ENCODE assay signal across 21 cellular contexts in genomic region chr7:157839226-157839625, GRCh38.
A peak's percentile ranks its signal among the peaks of the same experiment; 100 is the strongest.
DNase-seq lines count a peak whose midpoint lies in the region; ATAC-seq, FAIRE-seq and TF ChIP-seq lines count a peak whose summit lies in the region.
"Had no signal": no experiment of that assay in that cellular context is flagged by ENCODE, and none has a peak within 500 bp of the region (broad histone marks: within the 10 kb centered on the region; RNA-seq: fewer than 3 reads in every experiment).

No MANE protein-coding gene starts in this region.

- H3K14ac ChIP-seq in IMR-90 (replicated peaks; ENCODE audit: low read depth, low read length) (no peak overlapping the region), H1 (ENCODE audit: insufficient read length) (no peak overlapping the region)

- CTCF ChIA-PET in IMR-90 (lab: Yijun Ruan, JAX), result no interaction called here
- CTCF ChIA-PET in H1 (lab: Charles Lee; ENCODE audit: partially characterized antibody), result no interaction called here

- H3K27me3 Mint-ChIP-seq in HFFc6 (ENCODE audit: insufficient read depth), result peaks cover 1% of the 10 kb centered on the region; the same call in 1 of the 2 replicates

- no peak for DNase-seq in IMR-90
- no peak for DNase-seq in H1 (ENCODE audit: low read depth in 1 of 2, low spot score in 2 of 2)
- peak; percentile 6 for DNase-seq in kidney
- peak; percentile 21 for DNase-seq in spleen
- DNase-seq in midbrain (lab: John Stamatoyannopoulos, UW), result no peak
- no peak for DNase-seq in T1000 (lab: John Stamatoyannopoulos, UW)
- no peak for DNase-seq in HFFc6
- no peak for DNase-seq in glomerular visceral epithelial cell (ENCODE audit: extremely low spot score)
- DNase-seq: ACHN; BE2C; C1 segment of cervical spinal cord; CD4-positive, CD25-positive, alpha-beta regulatory T cell; CD8-positive, alpha-beta memory T cell; COR-L47; DMS 273 treated with DMSO at 0.1 percent for 48 hours; DMS53; DND-41; EL; HCEC 1CT had no signal

- H2BK5ac ChIP-seq in IMR-90 (ENCODE audit: low read depth, low read length, poor library complexity, severe bottlenecking) (peak overlapping the region; percentile 26), H1 (ENCODE audit: low read depth, low read length) (peak overlapping the region; percentile 97; the same call in 1 of the 2 replicates)

- H2AK9ac ChIP-seq in IMR-90 (replicated peaks; ENCODE audit: low read depth, low read length, poor library complexity), result no peak overlapping the region

- H3K9me1 ChIP-seq in IMR-90 (ENCODE audit: insufficient read depth, low read length), result no peaks in the 10 kb centered on the region

- H3K79me2 ChIP-seq in H1 (ENCODE audit: control insufficient read depth in 1 of 2, insufficient read depth in 2 of 2, low read length in 2 of 2), result no peaks in the 10 kb centered on the region

- H4K5ac ChIP-seq in IMR-90 (ENCODE audit: low read depth, low read length), result no peak overlapping the region
- H4K5ac ChIP-seq in H1 (ENCODE audit: insufficient read length, low read depth, low read length), result peak overlapping the region; percentile 64

- dilution Hi-C loops in IMR-90 (cut with HindIII; ENCODE audit: low sequenced_read_pairs, unreplicated experiment), result no loop called here

- POLR2A ChIA-PET in IMR-90 (lab: Charles Lee; ENCODE audit: unreplicated experiment), result no interaction called here
- POLR2A ChIA-PET in H1 (lab: Charles Lee; ENCODE audit: partially characterized antibody), result no interaction called here

- no peaks in the 10 kb centered on the region for H3K36me3 ChIP-seq in IMR-90 (ENCODE audit: control insufficient read depth, insufficient read depth, low read length)
- H3K36me3 ChIP-seq in H1 (ENCODE audit: control insufficient read depth in 2 of 4, insufficient read depth in 4 of 4, low read length in 3 of 4), result no peaks in the 10 kb centered on the region; a peak in 1 of 8 replicates
- H3K36me3 ChIP-seq in kidney (ENCODE audit: control insufficient read depth in 1 of 2, insufficient read depth in 2 of 2, low read length in 2 of 2), result peaks cover 0 to 2% of the 10 kb centered on the region in 2 donors
- no peaks in the 10 kb centered on the region for H3K36me3 ChIP-seq in spleen
- H3K36me3 ChIP-seq: BE2C had no signal

- H3K4me1 ChIP-seq in IMR-90 (ENCODE audit: control insufficient read depth, insufficient read depth, low read length), result no peaks in the 10 kb centered on the region
- peaks cover 9 to 31% (median 21%) of the 10 kb centered on the region in 4 experiments for H3K4me1 ChIP-seq in H1 (replicated peaks in 1 of 4; ENCODE audit: control insufficient read depth in 3 of 4, insufficient read depth in 4 of 4, low read length in 3 of 4)
- H3K4me1 ChIP-seq in kidney (ENCODE audit: control insufficient read depth in 1 of 2, insufficient read depth in 1 of 2, low read depth in 1 of 2, low read length in 2 of 2), result no peaks in the 10 kb centered on the region
- no peaks in the 10 kb centered on the region for H3K4me1 ChIP-seq in spleen
- H3K4me1 ChIP-seq: BE2C had no signal

- H3K4me3 ChIP-seq in IMR-90 (ENCODE audit: insufficient read depth, low read depth, low read length) (no peak overlapping the region), H1 (ENCODE audit: extremely low read depth in 1 of 4, insufficient read depth in 2 of 4, low read depth in 3 of 4, low read length in 4 of 4) (no peak overlapping the region), kidney (ENCODE audit: low read length in 2 of 2) (no peak overlapping the region), spleen (no peak overlapping the region)
- H3K4me3 ChIP-seq: GM12878 had no signal

- peak overlapping the region; percentile 100; the same call in 1 of the 2 replicates for H2BK12ac ChIP-seq in H1 (ENCODE audit: low read depth, low read length)

- H4K20me1 ChIP-seq in IMR-90 (ENCODE audit: insufficient read depth, low read length) (no peaks in the 10 kb centered on the region), H1 (replicated peaks in 1 of 2; ENCODE audit: control insufficient read depth in 1 of 2, insufficient read depth in 2 of 2, low read length in 2 of 2) (peaks cover 0 to 2% of the 10 kb centered on the region in 2 experiments)

- H2AK5ac ChIP-seq in IMR-90 (ENCODE audit: low read depth, low read length) (no peak overlapping the region), H1 (ENCODE audit: low read depth, low read length) (peak overlapping the region; percentile 100)

- no peak overlapping the region for H3K9ac ChIP-seq in IMR-90 (ENCODE audit: low read depth, low read length)
- no peak overlapping the region for H3K9ac ChIP-seq in H1 (replicated peaks in 1 of 4; ENCODE audit: extremely low read depth in 1 of 4, low read depth in 3 of 4, low read length in 3 of 4)
- H3K9ac ChIP-seq in kidney (ENCODE audit: low read length in 2 of 2), result no peak overlapping the region

- no TSS peak for BruUV-seq in IMR-90 (replicated peaks; lab: Mats Ljungman, UMichigan)

- H4K91ac ChIP-seq in IMR-90 (ENCODE audit: insufficient read depth, low read depth, low read length) (no peak overlapping the region), H1 (replicated peaks; ENCODE audit: insufficient read length, low read length) (peak overlapping the region; percentile 100)

- H3K27me3 ChIP-seq in IMR-90 (ENCODE audit: control insufficient read depth, insufficient read depth, low read length) (no peaks in the 10 kb centered on the region), H1 (replicated peaks in 1 of 4; ENCODE audit: control insufficient read depth in 3 of 4, extremely low read depth in 1 of 4, insufficient read depth in 3 of 4, low read length in 3 of 4) (peaks cover 0 to 3% (median 0%) of the 10 kb centered on the region in 4 experiments; a peak in 1 of 7 replicates), spleen (replicated peaks in 1 of 7) (peaks cover 0 to 31% (median 0%) of the 10 kb centered on the region in 7 donors)
- H3K27me3 ChIP-seq: BE2C had no signal

- no peak for TF ChIP-seq POLR2A in IMR-90 (IDR thresholded peaks at IDR 0.05; ENCODE audit: low read depth, low read length)
- no peak for TF ChIP-seq POLR2A in H1 (IDR thresholded peaks at IDR 0.05; ENCODE audit: control extremely low read depth in 1 of 2, low read depth in 2 of 2, low read length in 2 of 2)
- TF ChIP-seq POLR2A in spleen (IDR thresholded peaks at IDR 0.05), result no peak

- ATAC-seq in IMR-90 (ENCODE audit: low read depth), result no peak
- ATAC-seq: GM12878 had no signal

- H3K23ac ChIP-seq in IMR-90 (ENCODE audit: low read depth, low read length), result no peak overlapping the region
- H3K23ac ChIP-seq in H1 (ENCODE audit: insufficient read length), result no peak overlapping the region

- H3K4me3 Mint-ChIP-seq in HFFc6, result no peak overlapping the region
- H3K4me3 Mint-ChIP-seq: CD4-positive, CD25-positive, alpha-beta regulatory T cell; CD8-positive, alpha-beta memory T cell had no signal

- H3K23me2 ChIP-seq in H1 (ENCODE audit: low read depth, low read length), result peaks cover 13% of the 10 kb centered on the region

- H3K27ac Mint-ChIP-seq in HFFc6, result no peak overlapping the region
- H3K27ac Mint-ChIP-seq: CD4-positive, CD25-positive, alpha-beta regulatory T cell; CD8-positive, alpha-beta memory T cell had no signal

- TF ChIP-seq RAD21 in IMR-90 (IDR thresholded peaks at IDR 0.05; ENCODE audit: low read length) (no peak), H1 (IDR thresholded peaks at IDR 0.05 in 1 of 2, conservative IDR thresholded peaks at IDR 0.05 in 1 of 2; ENCODE audit: low read depth in 2 of 2, low read length in 2 of 2) (no peak)

- FAIRE-seq in H1 (lab: Jason Lieb, UNC) (no peak), kidney (lab: Jason Lieb, UNC) (no peak)
- FAIRE-seq: A204.1, GM12878 had no signal

- in situ Hi-C loops in IMR-90 (cut with MboI; ENCODE audit: low sequenced_read_pairs), result no loop called here

- H3K4me1 Mint-ChIP-seq in HFFc6 (ENCODE audit: low read depth), result no peaks in the 10 kb centered on the region
- H3K4me1 Mint-ChIP-seq: CD4-positive, CD25-positive, alpha-beta regulatory T cell; CD8-positive, alpha-beta memory T cell had no signal

- H3K4ac ChIP-seq in IMR-90 (ENCODE audit: low read depth, low read length), result no peak overlapping the region
- peak overlapping the region; percentile 94 for H3K4ac ChIP-seq in H1 (replicated peaks; ENCODE audit: insufficient read length, low read depth, low read length)

- TF ChIP-seq EP300 in H1 (IDR thresholded peaks at IDR 0.05; ENCODE audit: borderline replicate concordance in 1 of 2, low read depth in 2 of 2, low read length in 2 of 2), result no peak

- no peaks in the 10 kb centered on the region for H3K36me3 Mint-ChIP-seq in HFFc6 (ENCODE audit: low read depth)
- H3K36me3 Mint-ChIP-seq: CD4-positive, CD25-positive, alpha-beta regulatory T cell; CD8-positive, alpha-beta memory T cell had no signal

- 68% methylated on average over 2 of the region's 2 CpGs; no CpG with 5 or more reads in 1 of the 2 experiments for WGBS in IMR-90 (ENCODE audit: extremely low coverage in 2 of 2, insufficient read length in 1 of 2), 2 experiments
- 84% methylated on average over 2 of the region's 2 CpGs; no CpG with 5 or more reads in 1 of the 2 experiments for WGBS in H1 (ENCODE audit: extremely low coverage in 1 of 2, insufficient coverage in 1 of 2, insufficient read length in 1 of 2, insufficient replicate concordance in 2 of 2, low coverage in 1 of 2, low lambda C conversion rate in 2 of 2, missing lambda C conversion rate in 1 of 2), 2 experiments
- WGBS in spleen, 5 donors, result 77 to 92% (median 86%) methylated on average over 2 of the region's 2 CpGs

- H3K9me3 Mint-ChIP-seq in HFFc6, result peaks cover 45% of the 10 kb centered on the region

- no peak overlapping the region for H2BK20ac ChIP-seq in IMR-90 (ENCODE audit: low read depth, low read length)
- H2BK20ac ChIP-seq in H1 (ENCODE audit: low read length), result peak overlapping the region; percentile 93

- H2BK120ac ChIP-seq in IMR-90 (ENCODE audit: low read depth, low read length) (no peak overlapping the region), H1 (replicated peaks; ENCODE audit: low read depth, low read length) (peak overlapping the region; percentile 97)

- H3K4me2 ChIP-seq in IMR-90 (ENCODE audit: low read depth, low read length) (no peak overlapping the region), H1 (ENCODE audit: insufficient read depth in 1 of 2, low read depth in 2 of 2, low read length in 2 of 2) (no peak overlapping the region)

- H3K9me3 ChIP-seq in IMR-90 (ENCODE audit: control insufficient read depth, insufficient read depth, low read length), result peaks cover 53% of the 10 kb centered on the region
- H3K9me3 ChIP-seq in H1 (ENCODE audit: insufficient read depth in 2 of 2, low read depth in 1 of 2, low read length in 1 of 2), result peaks cover 4 to 5% of the 10 kb centered on the region in 2 experiments; a peak in 2 of 4 replicates
- H3K9me3 ChIP-seq in kidney (ENCODE audit: control insufficient read depth in 1 of 2, low read length in 2 of 2), result peaks cover 0 to 5% of the 10 kb centered on the region in 2 donors
- H3K9me3 ChIP-seq in spleen, result no peaks in the 10 kb centered on the region

- H4K8ac ChIP-seq in IMR-90 (ENCODE audit: low read depth in 2 of 2, low read length in 2 of 2) (no peak overlapping the region), H1 (ENCODE audit: extremely low read depth, insufficient read depth, low read length) (no peak overlapping the region; the same call in 1 of the 2 replicates)

- no peak overlapping the region for H3K56ac ChIP-seq in IMR-90 (ENCODE audit: extremely low read depth, insufficient read depth, low read length)
- H3K56ac ChIP-seq in H1 (replicated peaks; ENCODE audit: insufficient read length, low read depth, low read length), result peak overlapping the region; percentile 33

- H2AFZ ChIP-seq in IMR-90 (replicated peaks; ENCODE audit: low read length, poor library complexity) (no peak overlapping the region), H1 (ENCODE audit: low read length) (no peak overlapping the region)

- H2BK15ac ChIP-seq in IMR-90 (ENCODE audit: low read depth, low read length) (no peak overlapping the region), H1 (ENCODE audit: low read length) (peak overlapping the region; percentile 99)

- no peak overlapping the region for H3K27ac ChIP-seq in IMR-90 (ENCODE audit: insufficient read depth, low read length)
- H3K27ac ChIP-seq in H1 (ENCODE audit: low read depth, low read length), result no peak overlapping the region
- H3K27ac ChIP-seq in kidney (ENCODE audit: low read depth in 2 of 2, low read length in 2 of 2), result no peak overlapping the region
- H3K27ac ChIP-seq in spleen, result no peak overlapping the region

- no peak for TF ChIP-seq CTCF in IMR-90 (conservative IDR thresholded peaks at IDR 0.05; ENCODE audit: low read depth, low read length)
- no peak for TF ChIP-seq CTCF in H1 (IDR thresholded peaks at IDR 0.05; ENCODE audit: control extremely low read depth in 1 of 3, insufficient read depth in 1 of 3, low read depth in 1 of 3, low read length in 3 of 3)
- TF ChIP-seq CTCF in kidney (IDR thresholded peaks at IDR 0.05; ENCODE audit: borderline replicate concordance, extremely low read depth, insufficient read depth), result no peak
- no peak for TF ChIP-seq CTCF in spleen (IDR thresholded peaks at IDR 0.05 in 8 of 11, conservative IDR thresholded peaks at IDR 0.05 in 3 of 11)
- no peak for TF ChIP-seq CTCF in HFFc6 (IDR thresholded peaks at IDR 0.05)

- intact Hi-C loops in IMR-90 (cut with micrococcal nuclease), result no loop called here
- intact Hi-C loops in kidney (cut with DNase I), result no loop called here
- intact Hi-C loops in spleen (cut with DNase I; ENCODE audit: low total_unique reads), result no loop called here

- H3K18ac ChIP-seq in IMR-90 (ENCODE audit: low read depth, low read length), result no peak overlapping the region
- H3K18ac ChIP-seq in H1 (ENCODE audit: extremely low read depth, low read length), result peak overlapping the region; percentile 91

- H3K79me1 ChIP-seq in IMR-90 (ENCODE audit: low read depth in 1 of 2, low read length in 2 of 2) (no peaks in the 10 kb centered on the region), H1 (ENCODE audit: low read depth, low read length) (no peaks in the 10 kb centered on the region)

Comparison
In these comparisons a context has a peak if more than half of its experiments do, and no peak if none do; other contexts are left out.
1. DNase-seq: peak in kidney (single experiment) and spleen (single experiment); none in IMR-90 (single experiment), H1 (0 of 2), midbrain (single experiment), T1000 (single experiment), HFFc6 (single experiment) and glomerular visceral epithelial cell (single experiment).